Comparison of ENCODE assay signal across 18 cellular contexts in the genomic region with DNA sequence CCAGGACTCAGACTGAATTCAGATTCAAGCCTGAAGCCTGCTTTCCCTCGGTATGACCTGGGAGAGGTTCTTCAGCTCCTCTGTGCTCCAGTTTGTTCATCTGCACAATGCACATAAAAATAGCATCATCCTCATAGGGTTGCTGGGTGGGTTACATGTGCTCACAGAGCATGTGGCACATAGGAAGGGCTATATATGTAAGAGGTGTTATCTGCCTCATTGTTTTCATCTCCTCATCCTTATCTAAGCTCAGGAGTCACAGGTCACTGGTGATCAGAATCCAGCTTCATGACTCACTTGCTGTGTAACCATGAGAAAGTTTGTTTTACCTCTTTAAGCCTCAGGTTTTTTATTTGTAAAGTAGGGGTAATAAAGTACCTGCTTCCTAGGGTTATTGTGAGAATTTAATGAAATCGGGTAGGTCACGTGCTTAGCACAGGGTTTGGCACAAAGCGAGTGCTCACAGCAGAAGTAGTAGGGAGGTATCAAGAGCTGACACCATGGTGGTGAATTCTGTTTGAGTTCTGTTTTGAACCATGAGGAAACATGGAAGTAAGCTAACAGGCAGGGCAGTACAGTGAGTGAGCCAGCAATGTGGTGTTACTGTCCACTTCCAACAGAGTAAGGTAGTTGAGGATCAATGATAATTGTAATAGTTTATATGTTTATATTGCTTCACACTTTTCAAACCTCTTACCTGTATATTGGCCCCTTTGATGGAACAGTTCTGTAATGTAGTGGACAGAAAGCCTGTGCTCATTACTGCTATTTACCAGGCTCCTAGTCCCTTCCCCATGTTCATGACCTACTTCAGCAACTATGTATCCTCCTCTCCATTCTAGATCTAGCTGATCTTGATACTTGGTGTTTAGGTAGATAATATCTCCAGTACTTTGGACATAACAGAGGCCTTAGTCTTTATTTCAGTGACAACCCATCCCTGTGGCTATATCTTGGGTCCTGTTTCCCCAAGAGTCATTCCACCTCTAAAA.
DNase-seq lines count a peak whose midpoint lies in the region; ATAC-seq and TF ChIP-seq lines count a peak whose summit lies in the region.
"Had no signal": no experiment of that assay in that cellular context is flagged by ENCODE, and none has a peak within 500 bp of the region (broad histone marks: within the 10 kb centered on the region; RNA-seq: fewer than 3 reads in every experiment).

No MANE protein-coding gene starts in this region.

- peak; percentile 62 for ATAC-seq in left lung
- ATAC-seq in upper lobe of right lung: no peak

- peaks cover 14% of the 10 kb centered on the region for H3K9me3 Mint-ChIP-seq in Caco-2 (ENCODE audit: unreplicated experiment)
- H3K9me3 Mint-ChIP-seq: activated CD4-positive, alpha-beta memory T cell treated with anti-CD3 and anti-CD28 coated beads, Interleukin-2, amount 10 ng/mL, durations not matched to agents 7 days and 5 days had no signal

- peaks cover 37% of the 10 kb centered on the region for H3K4me1 Mint-ChIP-seq in Caco-2 (ENCODE audit: low read depth, unreplicated experiment)
- H3K4me1 Mint-ChIP-seq: activated CD4-positive, alpha-beta memory T cell treated with anti-CD3 and anti-CD28 coated beads, Interleukin-2, amount 10 ng/mL, durations not matched to agents 7 days and 5 days had no signal

- H3K9me3 ChIP-seq in Caco-2 (peaks cover 5% of the 10 kb centered on the region; the same call in 1 of the 2 replicates), left lung (no peaks in the 10 kb centered on the region), upper lobe of right lung (no peaks in the 10 kb centered on the region)
- H3K9me3 ChIP-seq: prostate gland, thyroid gland had no signal

- H3K27me3 Mint-ChIP-seq in Caco-2 (ENCODE audit: insufficient read depth, unreplicated experiment): no peaks in the 10 kb centered on the region
- H3K27me3 Mint-ChIP-seq: activated CD4-positive, alpha-beta memory T cell treated with anti-CD3 and anti-CD28 coated beads, Interleukin-2, amount 10 ng/mL, durations not matched to agents 7 days and 5 days had no signal

- peak overlapping the region; percentile 2 for H3K4me3 Mint-ChIP-seq in Caco-2 (ENCODE audit: unreplicated experiment)
- H3K4me3 Mint-ChIP-seq: activated CD4-positive, alpha-beta memory T cell treated with anti-CD3 and anti-CD28 coated beads, Interleukin-2, amount 10 ng/mL, durations not matched to agents 7 days and 5 days had no signal

- peak; percentile 75 to 81 for DNase-seq in Caco-2
- DNase-seq in HuH-7.5 (ENCODE audit: low spot score): peak; percentile 36
- DNase-seq in dermis blood vessel endothelial cell: peak; percentile 77
- no peak for DNase-seq in left lung
- DNase-seq in HEK293T (ENCODE audit: extremely low spot score): no peak
- no peak for DNase-seq in upper lobe of right lung
- DNase-seq in NCI-H1694 (lab: John Stamatoyannopoulos, UW): no peak
- DNase-seq in NCI-H524 (lab: John Stamatoyannopoulos, UW): no peak
- DNase-seq: activated CD4-positive, alpha-beta memory T cell treated with anti-CD3 and anti-CD28 coated beads, Interleukin-2, amount 10 ng/mL, durations not matched to agents 7 days and 5 days; activated effector memory CD4-positive, alpha-beta T cell treated with Interleukin-2 at 50 U/mL for 16 hours; AML-193; aorta; DMS79 treated with DMSO at 0.1 percent for 48 hours; KBM-7; NCI-H146; RPMI8226 had no signal

- intact Hi-C loops in Caco-2 (cut with micrococcal nuclease; ENCODE audit: unreplicated experiment) (loop anchor here (1.0 to 10.0 kb wide), 8 partner anchors 27 to 672 kb away; partner anchors contain the start of genes LTBP1 and RASGRP3), left lung (cut with DNase I) (no loop called here), upper lobe of right lung (cut with DNase I) (no loop called here)

- TF ChIP-seq CTCF in Caco-2 (IDR thresholded peaks at IDR 0.05; ENCODE audit: insufficient read depth in 1 of 2, low read depth in 1 of 2, low read length in 1 of 2, severe bottlenecking in 1 of 2, unreplicated experiment in 1 of 2): no peak
- no peak for TF ChIP-seq CTCF in left lung (IDR thresholded peaks at IDR 0.05)
- TF ChIP-seq CTCF in upper lobe of right lung (IDR thresholded peaks at IDR 0.05): no peak

- H3K27ac ChIP-seq in left lung (no peak overlapping the region), upper lobe of right lung (no peak overlapping the region)
- H3K27ac ChIP-seq: prostate gland had no signal

- H3K4me3 ChIP-seq in Caco-2 (ENCODE audit: low read depth, low read length) (no peak overlapping the region), left lung (no peak overlapping the region), upper lobe of right lung (no peak overlapping the region)
- H3K4me3 ChIP-seq: prostate gland, thyroid gland had no signal

- no peaks in the 10 kb centered on the region for H3K27me3 ChIP-seq in Caco-2 (replicated peaks; ENCODE audit: control insufficient read depth, insufficient read depth, low read length)
- H3K27me3 ChIP-seq in left lung: no peaks in the 10 kb centered on the region
- no peaks in the 10 kb centered on the region for H3K27me3 ChIP-seq in upper lobe of right lung
- H3K27me3 ChIP-seq: thyroid gland had no signal

- peaks cover 34% of the 10 kb centered on the region for H3K4me1 ChIP-seq in Caco-2
- no peaks in the 10 kb centered on the region for H3K4me1 ChIP-seq in left lung
- H3K4me1 ChIP-seq in upper lobe of right lung: no peaks in the 10 kb centered on the region
- H3K4me1 ChIP-seq: prostate gland had no signal

- peak overlapping the region; percentile 65 for H3K27ac Mint-ChIP-seq in Caco-2 (ENCODE audit: unreplicated experiment)
- H3K27ac Mint-ChIP-seq: activated CD4-positive, alpha-beta memory T cell treated with anti-CD3 and anti-CD28 coated beads, Interleukin-2, amount 10 ng/mL, durations not matched to agents 7 days and 5 days had no signal

- CTCF ChIA-PET in Caco-2 (lab: Charles Lee): interaction anchor here (1.2 kb wide), 1 partner anchor 636 kb away, joined by 4 read pairs; no protein-coding TSS in a partner anchor
- CTCF ChIA-PET in HEK293T (lab: Yijun Ruan, JAX): interaction anchor here (1.1 kb wide), 1 partner anchor 778 kb away, joined by 3 read pairs; no protein-coding TSS in a partner anchor

- TSS peak; percentile 27 for BruUV-seq in Caco-2 (replicated peaks; lab: Mats Ljungman, UMichigan)

- POLR2A ChIA-PET in Caco-2 (lab: Charles Lee): interaction anchor here (0.5 kb wide), 1 partner anchor 60 kb away, joined by 3 read pairs; no protein-coding TSS in a partner anchor
- POLR2A ChIA-PET in HEK293T (lab: Yijun Ruan, JAX): no interaction called here

- H3K36me3 Mint-ChIP-seq in Caco-2 (ENCODE audit: insufficient read depth, unreplicated experiment): peaks cover 6% of the 10 kb centered on the region

- no peaks in the 10 kb centered on the region; the same call in 1 of the 2 replicates for H3K36me3 ChIP-seq in Caco-2 (ENCODE audit: control insufficient read depth, insufficient read depth, low read length)
- H3K36me3 ChIP-seq in left lung: no peaks in the 10 kb centered on the region
- no peaks in the 10 kb centered on the region for H3K36me3 ChIP-seq in upper lobe of right lung
- H3K36me3 ChIP-seq: prostate gland, thyroid gland had no signal

TF ChIP-seq in HEK293T, 16 proteins besides CTCF, POLR2A, EP300 and RAD21:
- TF ChIP-seq ARNT (IDR thresholded peaks at IDR 0.05): no peak
- TF ChIP-seq SP1 (IDR thresholded peaks at IDR 0.05): no peak
- TF ChIP-seq NFRKB (IDR thresholded peaks at IDR 0.05): no peak
- no peak for TF ChIP-seq LEF1 (IDR thresholded peaks at IDR 0.05; ENCODE audit: borderline replicate concordance)
- no peak for TF ChIP-seq HDGF (IDR thresholded peaks at IDR 0.05; ENCODE audit: borderline replicate concordance)
- no peak for TF ChIP-seq CTBP1 (IDR thresholded peaks at IDR 0.05; ENCODE audit: borderline replicate concordance)
- TF ChIP-seq ZNF384 (IDR thresholded peaks at IDR 0.05): no peak

Comparison
In these comparisons a context has a peak if more than half of its experiments do, and no peak if none do; other contexts are left out.
1. DNase-seq: peak in Caco-2 (2 of 2), HuH-7.5 (single experiment) and dermis blood vessel endothelial cell (single experiment); none in left lung (0 of 2), HEK293T (single experiment), upper lobe of right lung (single experiment), NCI-H1694 (single experiment) and NCI-H524 (0 of 2).